Comparison of ENCODE assay signal across 37 cellular contexts in genomic region chr6:91560409-91560808, GRCh38.
"Had no signal": no experiment of that assay in that cellular context is flagged by ENCODE, and none has a peak within 500 bp of the region (broad histone marks: within the 10 kb centered on the region; RNA-seq: fewer than 3 reads in every experiment).

No MANE protein-coding gene starts in this region.

- H3K27ac Mint-ChIP-seq: activated naive CD4-positive, alpha-beta T cell treated with anti-CD3 and anti-CD28 coated beads for 36 hours; activated naive CD4-positive, alpha-beta T cell treated with anti-CD3 and anti-CD28 coated beads, Interleukin-2, amount 10 ng/mL, durations not matched to agents 7 days and 5 days; activated naive CD4-positive, alpha-beta T cell treated with anti-CD3 and anti-CD28 coated beads, Interleukin-2, amount 50 U/mL, for 24 hours; activated naive CD4-positive, alpha-beta T cell treated with anti-CD3 and anti-CD28 coated beads, Interleukin-2, amount 50 U/mL, for 72 hours; activated naive CD8-positive, alpha-beta T cell; activated naive CD8-positive, alpha-beta T cell treated with anti-CD3 and anti-CD28 coated beads for 36 hours; activated naive CD8-positive, alpha-beta T cell treated with anti-CD3 and anti-CD28 coated beads, Interleukin-2, amount 10 ng/mL, durations not matched to agents 7 days and 5 days; activated naive CD8-positive, alpha-beta T cell treated with anti-CD3 and anti-CD28 coated beads, Interleukin-2, amount 50 U/mL, for 24 hours; activated T-cell treated with anti-CD3 and anti-CD28 coated beads, Interleukin-2, amount 50 U/mL, for 24 hours; activated T-cell treated with anti-CD3 and anti-CD28 coated beads, Interleukin-2, amount 50 U/mL, for 72 hours; activated T-helper 1 cell treated with anti-CD3 and anti-CD28 coated beads, Interleukin-12 subunit alpha, Interleukin-12 subunit beta, Interleukin-2, Interleukin-4 antibody, amounts not matched to agents 30 ng/mL and 10 ng/mL and 1 ng/mL, durations not matched to agents 14 hours and 24 hours and 36 hours; activated T-helper 17 cell treated with anti-CD3 and anti-CD28 coated beads, Interleukin-2, amount 50 U/mL, for 72 hours; activated T-helper 2 cell treated with anti-CD3 and anti-CD28 coated beads, Interferon-gamma antibody, Interleukin-2, Interleukin-4, amounts not matched to agents 10 μg/mL and 5 μg/mL and 100 μg/mL, durations not matched to agents 14 hours and 24 hours and 36 hours; brain had no signal

- H3K27me3 Mint-ChIP-seq: activated naive CD4-positive, alpha-beta T cell treated with anti-CD3 and anti-CD28 coated beads, Interleukin-2, amount 10 ng/mL, durations not matched to agents 7 days and 5 days; activated naive CD4-positive, alpha-beta T cell treated with anti-CD3 and anti-CD28 coated beads, Interleukin-2, amount 50 U/mL, for 24 hours; activated naive CD8-positive, alpha-beta T cell; activated naive CD8-positive, alpha-beta T cell treated with anti-CD3 and anti-CD28 coated beads for 36 hours; activated naive CD8-positive, alpha-beta T cell treated with anti-CD3 and anti-CD28 coated beads, Interleukin-2, amount 10 ng/mL, durations not matched to agents 7 days and 5 days; activated naive CD8-positive, alpha-beta T cell treated with anti-CD3 and anti-CD28 coated beads, Interleukin-2, amount 50 U/mL, for 24 hours; activated T-cell treated with anti-CD3 and anti-CD28 coated beads, Interleukin-2, amount 50 U/mL, for 24 hours; activated T-helper 17 cell treated with anti-CD3 and anti-CD28 coated beads, Interleukin-2, amount 50 U/mL, for 72 hours; central memory CD8-positive, alpha-beta T cell had no signal

- H3K4me3 Mint-ChIP-seq: activated naive CD4-positive, alpha-beta T cell treated with anti-CD3 and anti-CD28 coated beads for 36 hours; activated naive CD4-positive, alpha-beta T cell treated with anti-CD3 and anti-CD28 coated beads, Interleukin-2, amount 10 ng/mL, durations not matched to agents 7 days and 5 days; activated naive CD4-positive, alpha-beta T cell treated with anti-CD3 and anti-CD28 coated beads, Interleukin-2, amount 50 U/mL, for 24 hours; activated naive CD8-positive, alpha-beta T cell; activated naive CD8-positive, alpha-beta T cell treated with anti-CD3 and anti-CD28 coated beads for 36 hours; activated naive CD8-positive, alpha-beta T cell treated with anti-CD3 and anti-CD28 coated beads, Interleukin-2, amount 10 ng/mL, durations not matched to agents 7 days and 5 days; activated naive CD8-positive, alpha-beta T cell treated with anti-CD3 and anti-CD28 coated beads, Interleukin-2, amount 50 U/mL, for 24 hours; activated T-cell treated with anti-CD3 and anti-CD28 coated beads, Interleukin-2, amount 50 U/mL, for 24 hours; activated T-cell treated with anti-CD3 and anti-CD28 coated beads, Interleukin-2, amount 50 U/mL, for 4 hours; activated T-cell treated with anti-CD3 and anti-CD28 coated beads, Interleukin-2, amount 50 U/mL, for 72 hours; activated T-helper 1 cell treated with anti-CD3 and anti-CD28 coated beads, Interleukin-12 subunit alpha, Interleukin-12 subunit beta, Interleukin-2, Interleukin-4 antibody, amounts not matched to agents 30 ng/mL and 10 ng/mL and 1 ng/mL, durations not matched to agents 14 hours and 24 hours and 36 hours; activated T-helper 17 cell treated with anti-CD3 and anti-CD28 coated beads, Interleukin-2, amount 50 U/mL, for 72 hours; brain; central memory CD8-positive, alpha-beta T cell had no signal

- H3K9me3 ChIP-seq: adrenal gland had no signal

- H3K27ac ChIP-seq: adrenal gland, ascending aorta, body of pancreas, brain microvascular endothelial cell, breast epithelium, cardiac muscle cell had no signal

- H3K4me1 ChIP-seq: adrenal gland, ascending aorta, body of pancreas, breast epithelium had no signal

- H3K4me1 Mint-ChIP-seq: activated naive CD4-positive, alpha-beta T cell treated with anti-CD3 and anti-CD28 coated beads, Interleukin-2, amount 10 ng/mL, durations not matched to agents 7 days and 5 days; activated naive CD4-positive, alpha-beta T cell treated with anti-CD3 and anti-CD28 coated beads, Interleukin-2, amount 50 U/mL, for 24 hours; activated naive CD8-positive, alpha-beta T cell treated with anti-CD3 and anti-CD28 coated beads for 36 hours; activated naive CD8-positive, alpha-beta T cell treated with anti-CD3 and anti-CD28 coated beads, Interleukin-2, amount 10 ng/mL, durations not matched to agents 7 days and 5 days; activated naive CD8-positive, alpha-beta T cell treated with anti-CD3 and anti-CD28 coated beads, Interleukin-2, amount 50 U/mL, for 24 hours; activated T-helper 17 cell treated with anti-CD3 and anti-CD28 coated beads, Interleukin-2, amount 50 U/mL, for 72 hours; brain; central memory CD8-positive, alpha-beta T cell had no signal

- ATAC-seq: activated naive CD4-positive, alpha-beta T cell treated with anti-CD3 and anti-CD28 coated beads, Interleukin-2, amount 50 U/mL, for 72 hours; activated naive CD8-positive, alpha-beta T cell treated with anti-CD3 and anti-CD28 coated beads, Interleukin-2, amount 50 U/mL, for 24 hours; activated T-cell treated with anti-CD3 and anti-CD28 coated beads, Interleukin-2, amount 50 U/mL, for 4 hours; activated T-cell treated with anti-CD3 and anti-CD28 coated beads, Interleukin-2, amount 50 U/mL, for 72 hours; activated T-helper 17 cell treated with anti-CD3 and anti-CD28 coated beads, Interleukin-2, amount 50 U/mL, for 72 hours; body of pancreas had no signal

- H3K4me3 ChIP-seq: adrenal gland, ascending aorta, body of pancreas, breast epithelium, cardiac muscle cell had no signal

- H3K9me3 Mint-ChIP-seq: activated naive CD8-positive, alpha-beta T cell treated with anti-CD3 and anti-CD28 coated beads, Interleukin-2, amount 10 ng/mL, durations not matched to agents 7 days and 5 days; activated T-helper 1 cell treated with anti-CD3 and anti-CD28 coated beads, Interleukin-12 subunit alpha, Interleukin-12 subunit beta, Interleukin-2, Interleukin-4 antibody, amounts not matched to agents 30 ng/mL and 10 ng/mL and 1 ng/mL, durations not matched to agents 14 hours and 24 hours and 36 hours had no signal

- H3K36me3 Mint-ChIP-seq: activated naive CD4-positive, alpha-beta T cell treated with anti-CD3 and anti-CD28 coated beads, Interleukin-2, amount 10 ng/mL, durations not matched to agents 7 days and 5 days; activated naive CD4-positive, alpha-beta T cell treated with anti-CD3 and anti-CD28 coated beads, Interleukin-2, amount 50 U/mL, for 24 hours; activated naive CD4-positive, alpha-beta T cell treated with anti-CD3 and anti-CD28 coated beads, Interleukin-2, amount 50 U/mL, for 72 hours; activated naive CD8-positive, alpha-beta T cell; activated naive CD8-positive, alpha-beta T cell treated with anti-CD3 and anti-CD28 coated beads for 36 hours; activated naive CD8-positive, alpha-beta T cell treated with anti-CD3 and anti-CD28 coated beads, Interleukin-2, amount 10 ng/mL, durations not matched to agents 7 days and 5 days had no signal

- DNase-seq: activated effector memory CD4-positive, alpha-beta T cell treated with anti-CD3 and anti-CD28 coated beads, Interleukin-2, amount 50 U/mL, for 16 hours; activated effector memory CD4-positive, alpha-beta T cell treated with Interleukin-2 at 50 U/mL for 16 hours; activated gamma-delta T cell; activated gamma-delta T cell treated with Interleukin-2 at 50 U/mL for 16 hours; activated naive CD4-positive, alpha-beta T cell; activated naive CD4-positive, alpha-beta T cell treated with anti-CD3 and anti-CD28 coated beads for 36 hours; activated naive CD4-positive, alpha-beta T cell treated with anti-CD3 and anti-CD28 coated beads, Interleukin-2, amount 10 ng/mL, durations not matched to agents 7 days and 5 days; activated naive CD4-positive, alpha-beta T cell treated with anti-CD3 and anti-CD28 coated beads, Interleukin-2, amount 50 U/mL, for 16 hours; activated naive CD4-positive, alpha-beta T cell treated with Interleukin-2 at 50 U/mL for 16 hours; activated naive CD8-positive, alpha-beta T cell treated with anti-CD3 and anti-CD28 coated beads for 36 hours; activated naive CD8-positive, alpha-beta T cell treated with anti-CD3 and anti-CD28 coated beads, Interleukin-2, amount 10 ng/mL, durations not matched to agents 7 days and 5 days; activated naive CD8-positive, alpha-beta T cell treated with anti-CD3 and anti-CD28 coated beads, Interleukin-2, amount 50 U/mL, for 24 hours; activated T-cell treated with anti-CD3 and anti-CD28 coated beads, Interleukin-2, amount 50 U/mL, for 1 hour; activated T-cell treated with anti-CD3 and anti-CD28 coated beads, Interleukin-2, amount 50 U/mL, for 24 hours; activated T-cell treated with anti-CD3 and anti-CD28 coated beads, Interleukin-2, amount 50 U/mL, for 4 hours; activated T-cell treated with anti-CD3 and anti-CD28 coated beads, Interleukin-2, amount 50 U/mL, for 48 hours; activated T-cell treated with anti-CD3 and anti-CD28 coated beads, Interleukin-2, amount 50 U/mL, for 72 hours; adrenal gland; amniotic stem cell; amygdala; anterior cingulate cortex; body of pancreas; brain microvascular endothelial cell; caudate nucleus; central memory CD4-positive, alpha-beta T cell; cerebellar nuclear complex had no signal

- H3K27me3 ChIP-seq: adrenal gland, ascending aorta, body of pancreas, brain microvascular endothelial cell, breast epithelium, cardiac muscle cell had no signal

- H3K36me3 ChIP-seq: adrenal gland, ascending aorta, brain microvascular endothelial cell, breast epithelium, cardiac muscle cell had no signal
